ENCODE assay signal across 8 cellular contexts in genomic region chr5:141681295-141681694, GRCh38. TPM values are rescaled to one million over a fixed set of nuclear protein-coding genes. Genes with fewer than 3 reads are reported as not detected.
A peak's percentile ranks its signal among the peaks of the same experiment; 100 is the strongest.
DNase-seq lines count a peak whose midpoint lies in the region; ATAC-seq, FAIRE-seq and TF ChIP-seq lines count a peak whose summit lies in the region.
"Had no signal": no experiment of that assay in that cellular context is flagged by ENCODE, and none has a peak within 500 bp of the region (broad histone marks: within the 10 kb centered on the region; RNA-seq: fewer than 3 reads in every experiment).

No MANE protein-coding gene starts in this region.

- intact Hi-C loops in naive thymus-derived CD4-positive, alpha-beta T cell (cut with micrococcal nuclease) = loop anchor here in 1 of 2 donors (2.0 kb wide), 1 partner anchor 16 kb away; no protein-coding TSS in a partner anchor

- H3K36me3 ChIP-seq in H7 (replicated peaks; ENCODE audit: control insufficient read depth, insufficient read depth, low read length) = peaks cover 4% of the 10 kb centered on the region
- H3K36me3 ChIP-seq in naive thymus-derived CD4-positive, alpha-beta T cell (ENCODE audit: control insufficient read depth in 2 of 3, insufficient read depth in 3 of 3, low read length in 3 of 3) = no peaks in the 10 kb centered on the region

- POLR2A ChIA-PET in naive thymus-derived CD4-positive, alpha-beta T cell (lab: Charles Lee) = interaction anchor here (1.0 to 1.2 kb wide), 3 partner anchors 10 to 44 kb away, joined by 3 to 4 read pairs (median 4); partner anchors contain the start of gene FCHSD1

- H3K27me3 Mint-ChIP-seq in brain = peaks cover 3% of the 10 kb centered on the region
- no peaks in the 10 kb centered on the region for H3K27me3 Mint-ChIP-seq in naive thymus-derived CD4-positive, alpha-beta T cell

- no peak for FAIRE-seq in frontal cortex (lab: Jason Lieb, UNC)
- FAIRE-seq: colon had no signal

- peak overlapping the region; percentile 47 to 94 (median 66) for H3K27ac Mint-ChIP-seq in brain
- H3K27ac Mint-ChIP-seq in naive thymus-derived CD4-positive, alpha-beta T cell = peak overlapping the region in 4 of 9 donors; percentile 4 to 77 (median 52)

- no peak for ATAC-seq in naive thymus-derived CD4-positive, alpha-beta T cell
- ATAC-seq in HG02571 (IDR thresholded peaks at IDR 0.05; ENCODE audit: unreplicated experiment) = no peak

- peaks cover 5% of the 10 kb centered on the region for H3K36me3 Mint-ChIP-seq in brain
- peaks cover 0 to 5% (median 0%) of the 10 kb centered on the region in 5 donors for H3K36me3 Mint-ChIP-seq in naive thymus-derived CD4-positive, alpha-beta T cell

- no peak for DNase-seq in H7
- DNase-seq in naive thymus-derived CD4-positive, alpha-beta T cell = no peak
- DNase-seq in stimulated activated naive CD4-positive, alpha-beta T cell (lab: John Stamatoyannopoulos, UW) = no peak
- no peak for DNase-seq in frontal cortex (ENCODE audit: low spot score in 2 of 2)
- DNase-seq: NCI-H2029 treated with DMSO at 0.1 percent for 48 hours had no signal

- H3K27me3 ChIP-seq in H7 (ENCODE audit: control insufficient read depth, insufficient read depth, low read length) = no peaks in the 10 kb centered on the region
- no peaks in the 10 kb centered on the region for H3K27me3 ChIP-seq in naive thymus-derived CD4-positive, alpha-beta T cell (ENCODE audit: control insufficient read depth in 2 of 2, insufficient read depth in 2 of 2, low read length in 2 of 2)

- H3K4me3 ChIP-seq in H7 (ENCODE audit: insufficient read depth, low read depth, low read length) = peak overlapping the region; percentile 72
- peak overlapping the region; percentile 20 for H3K4me3 ChIP-seq in naive thymus-derived CD4-positive, alpha-beta T cell (ENCODE audit: low read length)

- TF ChIP-seq CTCF in brain (conservative IDR thresholded peaks at IDR 0.05) = no peak

- CTCF ChIA-PET in naive thymus-derived CD4-positive, alpha-beta T cell (lab: Charles Lee) = interaction anchor here (0.7 to 1.2 kb wide), 4 partner anchors 9 to 17 kb away, joined by 3 to 4 read pairs (median 3); no protein-coding TSS in a partner anchor

- H3K4me1 ChIP-seq in naive thymus-derived CD4-positive, alpha-beta T cell (ENCODE audit: control insufficient read depth in 2 of 2, insufficient read depth in 2 of 2, low read length in 2 of 2) = peaks cover 14 to 16% of the 10 kb centered on the region in 2 donors

- H3K9me3 ChIP-seq in naive thymus-derived CD4-positive, alpha-beta T cell (ENCODE audit: control insufficient read depth in 2 of 3, low read length in 3 of 3) = no peaks in the 10 kb centered on the region

- no peak overlapping the region for H3K27ac ChIP-seq in naive thymus-derived CD4-positive, alpha-beta T cell (ENCODE audit: low read depth, low read length)

- H3K4me1 Mint-ChIP-seq in brain = peaks cover 37% of the 10 kb centered on the region
- peaks cover 15 to 36% (median 27%) of the 10 kb centered on the region in 7 donors for H3K4me1 Mint-ChIP-seq in naive thymus-derived CD4-positive, alpha-beta T cell

- peak overlapping the region; percentile 50 to 76 (median 69) for H3K4me3 Mint-ChIP-seq in brain
- H3K4me3 Mint-ChIP-seq in naive thymus-derived CD4-positive, alpha-beta T cell = peak overlapping the region; percentile 6 to 80 (median 66)

- no peaks in the 10 kb centered on the region for H3K9me3 Mint-ChIP-seq in brain
- peaks cover 0 to 2% (median 0%) of the 10 kb centered on the region in 11 donors for H3K9me3 Mint-ChIP-seq in naive thymus-derived CD4-positive, alpha-beta T cell

RNA-seq across cellular contexts. Expression of gene ARAP3, which starts 0.7 kb away (rescaled TPM):
- 19.3 and 23.8 TPM in 2 replicates for total RNA-seq in H7 (2014; rRNA removed; shearing (Covaris generic))
- 3.5 TPM for polyA plus RNA-seq in brain (ENCODE audit: insufficient read depth, low read depth, low replicate concordance)
- 10 to 100 TPM in 2 of 5 experiments, 1 to 10 TPM in 3; 1.0 to 15.3 (median 9.8) TPM for total RNA-seq in naive thymus-derived CD4-positive, alpha-beta T cell
- not detected for polyA plus RNA-seq in naive thymus-derived CD4-positive, alpha-beta T cell
- 2.4 TPM for total RNA-seq in frontal cortex

RNA-seq across cellular contexts. Expression of gene FCHSD1, which starts 30.1 kb away (rescaled TPM):
- 17.3 and 22.3 TPM in 2 replicates for total RNA-seq in H7 (2014; rRNA removed; shearing (Covaris generic))
- 4.0 TPM for polyA plus RNA-seq in brain (ENCODE audit: insufficient read depth, low read depth, low replicate concordance)
- 10 to 100 TPM; 69.6 to 96.1 (median 92.3) TPM for total RNA-seq in naive thymus-derived CD4-positive, alpha-beta T cell
- polyA plus RNA-seq in naive thymus-derived CD4-positive, alpha-beta T cell = 1 to 10 TPM; 4.9 to 7.7 TPM
- total RNA-seq in frontal cortex = 0.82 TPM

RNA-seq across cellular contexts. Expression of gene RELL2, which starts 44.5 kb away (rescaled TPM):
- total RNA-seq in H7 (2014; rRNA removed; shearing (Covaris generic)) = 7.4 and 8.9 TPM in 2 replicates
- polyA plus RNA-seq in brain (ENCODE audit: insufficient read depth, low read depth, low replicate concordance) = 13.1 TPM
- total RNA-seq in naive thymus-derived CD4-positive, alpha-beta T cell = 10 to 100 TPM; 14.3 to 21.7 (median 17.5) TPM
- 1 to 10 TPM; 1.8 to 3.4 TPM for polyA plus RNA-seq in naive thymus-derived CD4-positive, alpha-beta T cell
- 7.3 TPM for total RNA-seq in frontal cortex

RNA-seq across cellular contexts. Expression of gene HDAC3, which starts 44.6 kb away (rescaled TPM):
- 81.3 and 82.7 TPM in 2 replicates for total RNA-seq in H7 (2014; rRNA removed; shearing (Covaris generic))
- polyA plus RNA-seq in brain (ENCODE audit: insufficient read depth, low read depth, low replicate concordance) = 33.7 TPM
- 10 to 100 TPM; 70.0 to 92.8 (median 79.0) TPM for total RNA-seq in naive thymus-derived CD4-positive, alpha-beta T cell
- polyA plus RNA-seq in naive thymus-derived CD4-positive, alpha-beta T cell = 100 to 1,000 TPM; 100 to 102 TPM
- 44.8 TPM for total RNA-seq in frontal cortex

Comparison
In these comparisons a context has a peak if more than half of its experiments do, and no peak if none do; other contexts are left out.
1. RNA of gene FCHSD1, which starts 30.1 kb away (total RNA-seq): 69.6 to 96.1 TPM in naive thymus-derived CD4-positive, alpha-beta T cell and 17.3 to 22.3 TPM in H7; 0.82 TPM in frontal cortex (single experiment); every median in the first group is over 10 times any median in the second.